Comparison of ENCODE assay signal across 1 cellular context in the genomic region with DNA sequence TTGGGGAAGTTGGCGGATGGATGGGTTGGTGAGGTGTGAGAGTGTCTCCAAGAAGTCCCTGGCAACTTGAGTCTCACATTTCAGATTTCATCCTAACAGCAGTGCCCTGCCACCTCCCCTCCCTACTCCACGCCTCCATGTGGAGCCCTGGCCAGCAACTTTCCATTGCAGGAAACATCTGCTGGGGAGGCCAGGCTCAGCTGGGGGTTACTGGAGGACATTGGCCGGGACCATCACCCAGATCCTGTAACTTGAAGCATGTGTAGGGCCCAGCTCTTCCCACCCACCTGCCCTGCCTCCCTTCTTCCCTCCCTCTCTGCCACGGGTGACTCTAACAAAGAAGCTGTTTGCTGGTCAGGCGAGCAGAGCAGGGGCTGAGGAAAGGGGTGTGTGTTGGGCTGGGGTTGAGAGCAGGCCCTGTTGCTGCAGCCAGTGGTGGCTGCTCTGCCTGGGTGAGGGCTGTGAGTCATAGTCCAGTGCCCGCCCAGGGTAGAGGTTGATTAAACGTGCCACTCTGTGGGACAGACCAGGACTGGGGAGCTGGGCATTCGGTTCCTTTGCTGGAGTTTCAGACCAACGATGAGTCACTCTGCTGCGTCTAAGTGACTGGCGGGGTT.
TF ChIP-seq lines count a peak whose summit lies in the region.

No MANE protein-coding gene starts in this region.

TF ChIP-seq in HCT116, 20 proteins besides CTCF, POLR2A, EP300 and RAD21 (continued from another document):
- TF ChIP-seq CBX3 (IDR thresholded peaks at IDR 0.05; ENCODE audit: low read depth) = 0 out of 2 replicates have a peak, but pooled peaks have one; percentile 35
- TF ChIP-seq, protein P1, sequence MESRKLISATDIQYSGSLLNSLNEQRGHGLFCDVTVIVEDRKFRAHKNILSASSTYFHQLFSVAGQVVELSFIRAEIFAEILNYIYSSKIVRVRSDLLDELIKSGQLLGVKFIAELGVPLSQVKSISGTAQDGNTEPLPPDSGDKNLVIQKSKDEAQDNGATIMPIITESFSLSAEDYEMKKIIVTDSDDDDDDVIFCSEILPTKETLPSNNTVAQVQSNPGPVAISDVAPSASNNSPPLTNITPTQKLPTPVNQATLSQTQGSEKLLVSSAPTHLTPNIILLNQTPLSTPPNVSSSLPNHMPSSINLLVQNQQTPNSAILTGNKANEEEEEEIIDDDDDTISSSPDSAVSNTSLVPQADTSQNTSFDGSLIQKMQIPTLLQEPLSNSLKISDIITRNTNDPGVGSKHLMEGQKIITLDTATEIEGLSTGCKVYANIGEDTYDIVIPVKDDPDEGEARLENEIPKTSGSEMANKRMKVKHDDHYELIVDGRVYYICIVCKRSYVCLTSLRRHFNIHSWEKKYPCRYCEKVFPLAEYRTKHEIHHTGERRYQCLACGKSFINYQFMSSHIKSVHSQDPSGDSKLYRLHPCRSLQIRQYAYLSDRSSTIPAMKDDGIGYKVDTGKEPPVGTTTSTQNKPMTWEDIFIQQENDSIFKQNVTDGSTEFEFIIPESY (IDR thresholded peaks at IDR 0.05; ENCODE audit: extremely low read depth, insufficient replicate concordance, low read length) = no peak
- TF ChIP-seq FOSL1 (IDR thresholded peaks at IDR 0.05; ENCODE audit: low read depth) = peak; percentile 58; the same call in 1 of the 2 replicates
- no peak for TF ChIP-seq EZH2 (IDR thresholded peaks at IDR 0.05)
- no peak for TF ChIP-seq ZNF274 (IDR thresholded peaks at IDR 0.05; ENCODE audit: low read depth, low read length)
- TF ChIP-seq, protein P2, sequence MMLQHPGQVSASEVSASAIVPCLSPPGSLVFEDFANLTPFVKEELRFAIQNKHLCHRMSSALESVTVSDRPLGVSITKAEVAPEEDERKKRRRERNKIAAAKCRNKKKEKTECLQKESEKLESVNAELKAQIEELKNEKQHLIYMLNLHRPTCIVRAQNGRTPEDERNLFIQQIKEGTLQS (IDR thresholded peaks at IDR 0.05) = no peak
- TF ChIP-seq SP1 (IDR thresholded peaks at IDR 0.05; ENCODE audit: low read depth) = no peak
- no peak for TF ChIP-seq ELF1 (IDR thresholded peaks at IDR 0.05; ENCODE audit: borderline replicate concordance, low read depth)
- no peak for TF ChIP-seq SIN3A (IDR thresholded peaks at IDR 0.05; ENCODE audit: low read depth)
